In the genomic region with DNA sequence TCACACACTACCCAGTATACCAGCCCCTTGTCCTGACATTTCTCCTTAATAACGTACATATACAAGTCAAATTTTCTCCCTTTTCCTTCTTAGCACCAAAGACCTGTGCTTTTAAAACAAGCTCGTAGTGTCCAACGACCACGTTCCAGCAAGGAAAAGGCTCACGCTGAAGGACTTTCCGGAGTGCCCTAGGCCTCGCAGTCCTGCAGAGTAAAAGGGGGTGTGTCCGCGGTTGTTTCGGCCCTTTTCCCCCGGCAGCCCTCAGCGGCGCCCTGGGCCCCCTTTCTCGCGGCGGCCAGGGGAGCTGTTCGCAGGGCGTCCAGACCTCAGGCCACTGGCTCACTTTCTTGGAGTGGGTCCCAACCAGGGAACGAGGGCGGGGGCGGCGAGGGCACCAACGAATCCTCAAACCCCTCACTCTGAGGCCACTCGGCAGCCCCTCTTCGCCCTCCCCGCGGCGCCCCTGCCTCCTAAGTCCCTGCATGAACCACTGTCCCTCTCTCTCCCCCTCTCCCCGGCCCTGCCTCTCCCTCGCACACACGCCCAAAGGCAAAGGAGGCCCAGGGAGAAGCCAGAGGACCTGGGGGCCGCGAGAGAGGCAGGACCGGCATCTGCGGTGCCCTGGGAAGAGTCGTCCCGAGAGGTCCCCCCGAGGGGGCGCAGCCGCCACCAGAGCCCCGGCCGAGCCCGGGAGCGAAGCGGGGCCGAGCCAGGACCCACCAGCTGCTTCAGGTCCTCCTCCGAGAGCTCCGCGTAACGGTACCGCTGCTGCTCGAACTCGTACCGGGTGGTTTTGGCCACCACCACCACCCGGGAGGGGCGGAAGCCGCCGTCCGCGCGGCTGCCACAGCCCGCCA, we compare ENCODE assay signal across 1 cellular context.
TF ChIP-seq lines count a peak whose summit lies in the region.

No MANE protein-coding gene starts in this region.

TF ChIP-seq in HepG2, 621 proteins besides CTCF, POLR2A, EP300 and RAD21 (continued from another document and continues in another):
- TF ChIP-seq, protein P1, sequence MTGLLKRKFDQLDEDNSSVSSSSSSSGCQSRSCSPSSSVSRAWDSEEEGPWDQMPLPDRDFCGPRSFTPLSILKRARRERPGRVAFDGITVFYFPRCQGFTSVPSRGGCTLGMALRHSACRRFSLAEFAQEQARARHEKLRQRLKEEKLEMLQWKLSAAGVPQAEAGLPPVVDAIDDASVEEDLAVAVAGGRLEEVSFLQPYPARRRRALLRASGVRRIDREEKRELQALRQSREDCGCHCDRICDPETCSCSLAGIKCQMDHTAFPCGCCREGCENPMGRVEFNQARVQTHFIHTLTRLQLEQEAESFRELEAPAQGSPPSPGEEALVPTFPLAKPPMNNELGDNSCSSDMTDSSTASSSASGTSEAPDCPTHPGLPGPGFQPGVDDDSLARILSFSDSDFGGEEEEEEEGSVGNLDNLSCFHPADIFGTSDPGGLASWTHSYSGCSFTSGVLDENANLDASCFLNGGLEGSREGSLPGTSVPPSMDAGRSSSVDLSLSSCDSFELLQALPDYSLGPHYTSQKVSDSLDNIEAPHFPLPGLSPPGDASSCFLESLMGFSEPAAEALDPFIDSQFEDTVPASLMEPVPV (CRISPR knock-in tag; IDR thresholded peaks at IDR 0.05) = 0 out of 2 replicates have a peak, but pooled peaks have one; percentile 46
- TF ChIP-seq, protein P2, sequence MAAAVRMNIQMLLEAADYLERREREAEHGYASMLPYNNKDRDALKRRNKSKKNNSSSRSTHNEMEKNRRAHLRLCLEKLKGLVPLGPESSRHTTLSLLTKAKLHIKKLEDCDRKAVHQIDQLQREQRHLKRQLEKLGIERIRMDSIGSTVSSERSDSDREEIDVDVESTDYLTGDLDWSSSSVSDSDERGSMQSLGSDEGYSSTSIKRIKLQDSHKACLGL (CRISPR knock-in tag; IDR thresholded peaks at IDR 0.05) = peak; percentile 55; the same call in 1 of the 2 replicates
- TF ChIP-seq FOXC1 (CRISPR knock-in tag; IDR thresholded peaks at IDR 0.05; ENCODE audit: borderline replicate concordance) = peak; percentile 76; the same call in 1 of the 2 replicates
- TF ChIP-seq ZBTB38 (CRISPR knock-in tag; IDR thresholded peaks at IDR 0.05) = peak; percentile 36; the same call in 1 of the 2 replicates
- TF ChIP-seq ZNF605 (CRISPR knock-in tag; IDR thresholded peaks at IDR 0.05) = peak; percentile 87
- TF ChIP-seq, protein P3, sequence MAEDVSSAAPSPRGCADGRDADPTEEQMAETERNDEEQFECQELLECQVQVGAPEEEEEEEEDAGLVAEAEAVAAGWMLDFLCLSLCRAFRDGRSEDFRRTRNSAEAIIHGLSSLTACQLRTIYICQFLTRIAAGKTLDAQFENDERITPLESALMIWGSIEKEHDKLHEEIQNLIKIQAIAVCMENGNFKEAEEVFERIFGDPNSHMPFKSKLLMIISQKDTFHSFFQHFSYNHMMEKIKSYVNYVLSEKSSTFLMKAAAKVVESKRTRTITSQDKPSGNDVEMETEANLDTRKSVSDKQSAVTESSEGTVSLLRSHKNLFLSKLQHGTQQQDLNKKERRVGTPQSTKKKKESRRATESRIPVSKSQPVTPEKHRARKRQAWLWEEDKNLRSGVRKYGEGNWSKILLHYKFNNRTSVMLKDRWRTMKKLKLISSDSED (CRISPR knock-in tag; IDR thresholded peaks at IDR 0.05) = no peak
- TF ChIP-seq, protein P4, sequence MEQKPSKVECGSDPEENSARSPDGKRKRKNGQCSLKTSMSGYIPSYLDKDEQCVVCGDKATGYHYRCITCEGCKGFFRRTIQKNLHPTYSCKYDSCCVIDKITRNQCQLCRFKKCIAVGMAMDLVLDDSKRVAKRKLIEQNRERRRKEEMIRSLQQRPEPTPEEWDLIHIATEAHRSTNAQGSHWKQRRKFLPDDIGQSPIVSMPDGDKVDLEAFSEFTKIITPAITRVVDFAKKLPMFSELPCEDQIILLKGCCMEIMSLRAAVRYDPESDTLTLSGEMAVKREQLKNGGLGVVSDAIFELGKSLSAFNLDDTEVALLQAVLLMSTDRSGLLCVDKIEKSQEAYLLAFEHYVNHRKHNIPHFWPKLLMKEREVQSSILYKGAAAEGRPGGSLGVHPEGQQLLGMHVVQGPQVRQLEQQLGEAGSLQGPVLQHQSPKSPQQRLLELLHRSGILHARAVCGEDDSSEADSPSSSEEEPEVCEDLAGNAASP (CRISPR knock-in tag; IDR thresholded peaks at IDR 0.05; ENCODE audit: borderline replicate concordance) = no peak
- TF ChIP-seq, protein P5, sequence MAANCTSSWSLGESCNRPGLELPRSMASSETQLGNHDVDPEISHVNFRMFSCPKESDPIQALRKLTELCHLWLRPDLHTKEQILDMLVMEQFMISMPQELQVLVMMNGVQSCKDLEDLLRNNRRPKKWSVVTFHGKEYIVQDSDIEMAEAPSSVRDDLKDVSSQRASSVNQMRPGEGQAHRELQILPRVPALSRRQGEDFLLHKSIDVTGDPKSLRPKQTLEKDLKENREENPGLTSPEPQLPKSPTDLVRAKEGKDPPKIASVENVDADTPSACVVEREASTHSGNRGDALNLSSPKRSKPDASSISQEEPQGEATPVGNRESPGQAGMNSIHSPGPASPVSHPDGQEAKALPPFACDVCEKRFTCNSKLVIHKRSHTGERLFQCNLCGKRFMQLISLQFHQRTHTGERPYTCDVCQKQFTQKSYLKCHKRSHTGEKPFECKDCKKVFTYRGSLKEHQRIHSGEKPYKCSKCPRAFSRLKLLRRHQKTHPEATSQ (CRISPR knock-in tag; IDR thresholded peaks at IDR 0.05; ENCODE audit: borderline replicate concordance) = peak; percentile 20; the same call in 1 of the 2 replicates
- no peak for TF ChIP-seq MAZ (IDR thresholded peaks at IDR 0.05; ENCODE audit: borderline replicate concordance, low read depth, low read length)
- TF ChIP-seq MAZ (CRISPR knock-in tag; IDR thresholded peaks at IDR 0.05; ENCODE audit: low read depth) = peak; percentile 27
- TF ChIP-seq, protein P6, sequence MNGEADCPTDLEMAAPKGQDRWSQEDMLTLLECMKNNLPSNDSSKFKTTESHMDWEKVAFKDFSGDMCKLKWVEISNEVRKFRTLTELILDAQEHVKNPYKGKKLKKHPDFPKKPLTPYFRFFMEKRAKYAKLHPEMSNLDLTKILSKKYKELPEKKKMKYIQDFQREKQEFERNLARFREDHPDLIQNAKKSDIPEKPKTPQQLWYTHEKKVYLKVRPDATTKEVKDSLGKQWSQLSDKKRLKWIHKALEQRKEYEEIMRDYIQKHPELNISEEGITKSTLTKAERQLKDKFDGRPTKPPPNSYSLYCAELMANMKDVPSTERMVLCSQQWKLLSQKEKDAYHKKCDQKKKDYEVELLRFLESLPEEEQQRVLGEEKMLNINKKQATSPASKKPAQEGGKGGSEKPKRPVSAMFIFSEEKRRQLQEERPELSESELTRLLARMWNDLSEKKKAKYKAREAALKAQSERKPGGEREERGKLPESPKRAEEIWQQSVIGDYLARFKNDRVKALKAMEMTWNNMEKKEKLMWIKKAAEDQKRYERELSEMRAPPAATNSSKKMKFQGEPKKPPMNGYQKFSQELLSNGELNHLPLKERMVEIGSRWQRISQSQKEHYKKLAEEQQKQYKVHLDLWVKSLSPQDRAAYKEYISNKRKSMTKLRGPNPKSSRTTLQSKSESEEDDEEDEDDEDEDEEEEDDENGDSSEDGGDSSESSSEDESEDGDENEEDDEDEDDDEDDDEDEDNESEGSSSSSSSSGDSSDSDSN (CRISPR knock-in tag; IDR thresholded peaks at IDR 0.05) = peak; percentile 80
- peak; percentile 7 for TF ChIP-seq TEAD3 (CRISPR knock-in tag; optimal IDR thresholded peaks at IDR 0.05; ENCODE audit: borderline replicate concordance)
- 0 out of 2 replicates have a peak, but pooled peaks have one; percentile 22 for TF ChIP-seq RXRA (CRISPR knock-in tag; IDR thresholded peaks at IDR 0.05)
- TF ChIP-seq SALL1 (CRISPR knock-in tag; IDR thresholded peaks at IDR 0.05) = peak; percentile 62
- peak; percentile 76 for TF ChIP-seq KMT2A (CRISPR knock-in tag; IDR thresholded peaks at IDR 0.05)
- TF ChIP-seq, protein P7, sequence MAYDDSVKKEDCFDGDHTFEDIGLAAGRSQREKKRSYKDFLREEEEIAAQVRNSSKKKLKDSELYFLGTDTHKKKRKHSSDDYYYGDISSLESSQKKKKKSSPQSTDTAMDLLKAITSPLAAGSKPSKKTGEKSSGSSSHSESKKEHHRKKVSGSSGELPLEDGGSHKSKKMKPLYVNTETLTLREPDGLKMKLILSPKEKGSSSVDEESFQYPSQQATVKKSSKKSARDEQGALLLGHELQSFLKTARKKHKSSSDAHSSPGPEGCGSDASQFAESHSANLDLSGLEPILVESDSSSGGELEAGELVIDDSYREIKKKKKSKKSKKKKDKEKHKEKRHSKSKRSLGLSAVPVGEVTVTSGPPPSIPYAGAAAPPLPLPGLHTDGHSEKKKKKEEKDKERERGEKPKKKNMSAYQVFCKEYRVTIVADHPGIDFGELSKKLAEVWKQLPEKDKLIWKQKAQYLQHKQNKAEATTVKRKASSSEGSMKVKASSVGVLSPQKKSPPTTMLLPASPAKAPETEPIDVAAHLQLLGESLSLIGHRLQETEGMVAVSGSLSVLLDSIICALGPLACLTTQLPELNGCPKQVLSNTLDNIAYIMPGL (CRISPR knock-in tag; IDR thresholded peaks at IDR 0.05; ENCODE audit: borderline replicate concordance in 1 of 2, low read depth in 1 of 2) = peak; percentile 34 to 63
- TF ChIP-seq SNAPC2 (CRISPR knock-in tag; IDR thresholded peaks at IDR 0.05) = 0 out of 2 replicates have a peak, but pooled peaks have one; percentile 49
- TF ChIP-seq GATAD2A (CRISPR knock-in tag; IDR thresholded peaks at IDR 0.05) = 0 out of 2 replicates have a peak, but pooled peaks have one; percentile 20
- TF ChIP-seq ZNF891 (CRISPR knock-in tag; IDR thresholded peaks at IDR 0.05) = 0 out of 2 replicates have a peak, but pooled peaks have one; percentile 48
- no peak for TF ChIP-seq SMAD3 (CRISPR knock-in tag; IDR thresholded peaks at IDR 0.05)
- TF ChIP-seq ZNF792 (CRISPR knock-in tag; IDR thresholded peaks at IDR 0.05) = 0 out of 2 replicates have a peak, but pooled peaks have one; percentile 11
- TF ChIP-seq, protein P8, sequence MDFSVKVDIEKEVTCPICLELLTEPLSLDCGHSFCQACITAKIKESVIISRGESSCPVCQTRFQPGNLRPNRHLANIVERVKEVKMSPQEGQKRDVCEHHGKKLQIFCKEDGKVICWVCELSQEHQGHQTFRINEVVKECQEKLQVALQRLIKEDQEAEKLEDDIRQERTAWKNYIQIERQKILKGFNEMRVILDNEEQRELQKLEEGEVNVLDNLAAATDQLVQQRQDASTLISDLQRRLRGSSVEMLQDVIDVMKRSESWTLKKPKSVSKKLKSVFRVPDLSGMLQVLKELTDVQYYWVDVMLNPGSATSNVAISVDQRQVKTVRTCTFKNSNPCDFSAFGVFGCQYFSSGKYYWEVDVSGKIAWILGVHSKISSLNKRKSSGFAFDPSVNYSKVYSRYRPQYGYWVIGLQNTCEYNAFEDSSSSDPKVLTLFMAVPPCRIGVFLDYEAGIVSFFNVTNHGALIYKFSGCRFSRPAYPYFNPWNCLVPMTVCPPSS (IDR thresholded peaks at IDR 0.05) = no peak
- peak; percentile 73 for TF ChIP-seq PITX1 (CRISPR knock-in tag; IDR thresholded peaks at IDR 0.05)
- no peak for TF ChIP-seq DR1 (CRISPR knock-in tag; IDR thresholded peaks at IDR 0.05)
- TF ChIP-seq BORCS8-MEF2B (CRISPR knock-in tag; IDR thresholded peaks at IDR 0.05) = peak; percentile 42; the same call in 1 of the 2 replicates
- peak; percentile 66 for TF ChIP-seq SAP130 (CRISPR knock-in tag; IDR thresholded peaks at IDR 0.05; ENCODE audit: low read depth)
- TF ChIP-seq NFKB2 (CRISPR knock-in tag; IDR thresholded peaks at IDR 0.05; ENCODE audit: borderline replicate concordance) = peak; percentile 74; the same call in 1 of the 2 replicates
- peak; percentile 22; the same call in 1 of the 2 replicates for TF ChIP-seq ZBTB20 (CRISPR knock-in tag; IDR thresholded peaks at IDR 0.05; ENCODE audit: borderline replicate concordance, low read depth)
- TF ChIP-seq, protein P9, sequence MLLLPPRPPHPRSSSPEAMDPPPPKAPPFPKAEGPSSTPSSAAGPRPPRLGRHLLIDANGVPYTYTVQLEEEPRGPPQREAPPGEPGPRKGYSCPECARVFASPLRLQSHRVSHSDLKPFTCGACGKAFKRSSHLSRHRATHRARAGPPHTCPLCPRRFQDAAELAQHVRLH (CRISPR knock-in tag; IDR thresholded peaks at IDR 0.05; ENCODE audit: borderline replicate concordance, low read depth) = 0 out of 2 replicates have a peak, but pooled peaks have one; percentile 14
- TF ChIP-seq, protein P10, sequence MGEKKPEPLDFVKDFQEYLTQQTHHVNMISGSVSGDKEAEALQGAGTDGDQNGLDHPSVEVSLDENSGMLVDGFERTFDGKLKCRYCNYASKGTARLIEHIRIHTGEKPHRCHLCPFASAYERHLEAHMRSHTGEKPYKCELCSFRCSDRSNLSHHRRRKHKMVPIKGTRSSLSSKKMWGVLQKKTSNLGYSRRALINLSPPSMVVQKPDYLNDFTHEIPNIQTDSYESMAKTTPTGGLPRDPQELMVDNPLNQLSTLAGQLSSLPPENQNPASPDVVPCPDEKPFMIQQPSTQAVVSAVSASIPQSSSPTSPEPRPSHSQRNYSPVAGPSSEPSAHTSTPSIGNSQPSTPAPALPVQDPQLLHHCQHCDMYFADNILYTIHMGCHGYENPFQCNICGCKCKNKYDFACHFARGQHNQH (CRISPR knock-in tag; IDR thresholded peaks at IDR 0.05) = peak; percentile 54; the same call in 1 of the 2 replicates
- TF ChIP-seq, protein P11, sequence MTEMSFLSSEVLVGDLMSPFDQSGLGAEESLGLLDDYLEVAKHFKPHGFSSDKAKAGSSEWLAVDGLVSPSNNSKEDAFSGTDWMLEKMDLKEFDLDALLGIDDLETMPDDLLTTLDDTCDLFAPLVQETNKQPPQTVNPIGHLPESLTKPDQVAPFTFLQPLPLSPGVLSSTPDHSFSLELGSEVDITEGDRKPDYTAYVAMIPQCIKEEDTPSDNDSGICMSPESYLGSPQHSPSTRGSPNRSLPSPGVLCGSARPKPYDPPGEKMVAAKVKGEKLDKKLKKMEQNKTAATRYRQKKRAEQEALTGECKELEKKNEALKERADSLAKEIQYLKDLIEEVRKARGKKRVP (CRISPR knock-in tag; IDR thresholded peaks at IDR 0.05) = peak in 1 of 2 experiments; percentile 21; a peak in 1 of 4 replicates
- TF ChIP-seq ZNF776 (CRISPR knock-in tag; IDR thresholded peaks at IDR 0.05) = peak; percentile 4; the same call in 1 of the 2 replicates
- TF ChIP-seq, protein P12, sequence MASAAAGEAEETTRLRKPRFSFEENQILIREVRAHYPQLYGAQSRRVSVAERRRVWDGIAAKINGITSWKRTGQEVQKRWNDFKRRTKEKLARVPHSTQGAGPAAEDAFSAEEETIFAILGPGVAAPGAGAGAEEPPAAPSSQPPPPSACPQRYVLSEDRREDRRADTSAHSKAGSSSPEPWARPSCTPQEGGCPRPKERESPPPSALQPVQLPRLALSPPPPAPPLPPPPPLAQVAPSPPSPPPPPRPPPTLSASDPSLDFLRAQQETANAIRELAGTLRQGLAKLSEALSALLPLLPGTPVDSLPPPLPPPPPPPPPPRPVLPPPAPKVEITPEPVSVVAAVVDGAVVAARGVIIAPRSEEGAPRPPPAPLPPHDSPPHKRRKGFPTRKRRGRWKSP (CRISPR knock-in tag; IDR thresholded peaks at IDR 0.05) = 0 out of 2 replicates have a peak, but pooled peaks have one; percentile 7
- TF ChIP-seq YEATS2 (CRISPR knock-in tag; IDR thresholded peaks at IDR 0.05; ENCODE audit: borderline replicate concordance) = 0 out of 2 replicates have a peak, but pooled peaks have one; percentile 18
- TF ChIP-seq GFI1 (CRISPR knock-in tag; IDR thresholded peaks at IDR 0.05; ENCODE audit: borderline replicate concordance) = no peak
- peak; percentile 92 for TF ChIP-seq ZFX (CRISPR knock-in tag; IDR thresholded peaks at IDR 0.05; ENCODE audit: low read depth)
- peak; percentile 75; the same call in 1 of the 2 replicates for TF ChIP-seq ZNF138 (CRISPR knock-in tag; IDR thresholded peaks at IDR 0.05; ENCODE audit: low read depth)
- no peak for TF ChIP-seq MAFK (conservative IDR thresholded peaks at IDR 0.05 in 1 of 2, IDR thresholded peaks at IDR 0.05 in 1 of 2; ENCODE audit: low read length in 2 of 2)
- no peak for TF ChIP-seq SRSF9 (IDR thresholded peaks at IDR 0.05; ENCODE audit: borderline replicate concordance, insufficient read depth, low read depth, low read length, poor library complexity, severe bottlenecking)
- 0 out of 2 replicates have a peak, but pooled peaks have one; percentile 33 for TF ChIP-seq ZNF441 (CRISPR knock-in tag; IDR thresholded peaks at IDR 0.05; ENCODE audit: borderline replicate concordance)
